10 cellular contexts compared by ENCODE assay signal in genomic region chr16:75087040-75087979, GRCh38. TPM values are rescaled to one million over a fixed set of nuclear protein-coding genes. Genes with fewer than 3 reads are reported as not detected.
DNase-seq lines count a peak whose midpoint lies in the region; ATAC-seq and TF ChIP-seq lines count a peak whose summit lies in the region.
"Had no signal": no experiment of that assay in that cellular context is flagged by ENCODE, and none has a peak within 500 bp of the region (broad histone marks: within the 10 kb centered on the region; RNA-seq: fewer than 3 reads in every experiment).

No MANE protein-coding gene starts in this region.

- TF ChIP-seq CTCF in natural killer cell (IDR thresholded peaks at IDR 0.05): no peak
- peak; percentile 18; the same call in 1 of the 2 replicates for TF ChIP-seq CTCF in WERI-Rb-1 (IDR thresholded peaks at IDR 0.05; ENCODE audit: low read depth, low read length)

- H3K36me3 ChIP-seq in WERI-Rb-1: no peaks in the 10 kb centered on the region
- no peaks in the 10 kb centered on the region for H3K36me3 ChIP-seq in effector memory CD4-positive, alpha-beta T cell (ENCODE audit: control insufficient read depth, insufficient read depth, low read length)
- H3K36me3 ChIP-seq: adrenal gland had no signal

- no peaks in the 10 kb centered on the region for H3K27me3 ChIP-seq in WERI-Rb-1 (ENCODE audit: insufficient read depth, low read depth, severe bottlenecking)
- no peaks in the 10 kb centered on the region for H3K27me3 ChIP-seq in effector memory CD4-positive, alpha-beta T cell (replicated peaks; ENCODE audit: control insufficient read depth, insufficient read depth, low read length, poor library complexity, severe bottlenecking)
- H3K27me3 ChIP-seq: adrenal gland had no signal

- H3K27ac Mint-ChIP-seq in natural killer cell treated with Interleukin-12 subunit alpha and Interleukin-12 subunit beta and Interleukin-15 and Interleukin-18, amount 100 ng/mL, for 72 hours: peak overlapping the region; percentile 18 to 58
- H3K27ac Mint-ChIP-seq in natural killer cell (no peak overlapping the region), immature natural killer cell (no peak overlapping the region)
- H3K27ac Mint-ChIP-seq: B cell had no signal

- H3K4me3 Mint-ChIP-seq in natural killer cell treated with Interleukin-12 subunit alpha and Interleukin-12 subunit beta and Interleukin-15 and Interleukin-18, amount 100 ng/mL, for 72 hours: no peak overlapping the region
- H3K4me3 Mint-ChIP-seq in natural killer cell (no peak overlapping the region), immature natural killer cell (no peak overlapping the region)
- H3K4me3 Mint-ChIP-seq: B cell had no signal

- H3K27me3 Mint-ChIP-seq in natural killer cell treated with Interleukin-12 subunit alpha and Interleukin-12 subunit beta and Interleukin-15 and Interleukin-18, amount 100 ng/mL, for 72 hours: no peaks in the 10 kb centered on the region
- H3K27me3 Mint-ChIP-seq in natural killer cell (ENCODE audit: low read depth in 2 of 2) (peaks cover 7 to 30% of the 10 kb centered on the region in 2 donors), immature natural killer cell (ENCODE audit: low read depth in 3 of 3) (peaks cover 0 to 2% (median under 1%) of the 10 kb centered on the region in 3 donors)

- intact Hi-C loops in natural killer cell (cut with micrococcal nuclease): no loop called here

- H3K4me1 Mint-ChIP-seq in natural killer cell treated with Interleukin-12 subunit alpha and Interleukin-12 subunit beta and Interleukin-15 and Interleukin-18, amount 100 ng/mL, for 72 hours (ENCODE audit: low read depth in 2 of 2): peaks cover 41 to 47% of the 10 kb centered on the region in 2 donors
- H3K4me1 Mint-ChIP-seq in natural killer cell (no peaks in the 10 kb centered on the region), immature natural killer cell (no peaks in the 10 kb centered on the region)

- no peak for ATAC-seq in natural killer cell treated with Interleukin-12 subunit alpha and Interleukin-12 subunit beta and Interleukin-15 and Interleukin-18, amount 100 ng/mL, for 72 hours
- ATAC-seq in natural killer cell (no peak), left lobe of liver (peak; percentile 64), HG02588 (IDR thresholded peaks at IDR 0.05; ENCODE audit: unreplicated experiment) (no peak), HG02623 (IDR thresholded peaks at IDR 0.05; ENCODE audit: unreplicated experiment) (no peak)

- H3K36me3 Mint-ChIP-seq in natural killer cell treated with Interleukin-12 subunit alpha and Interleukin-12 subunit beta and Interleukin-15 and Interleukin-18, amount 100 ng/mL, for 72 hours: peaks cover 6% of the 10 kb centered on the region
- no peaks in the 10 kb centered on the region for H3K36me3 Mint-ChIP-seq in natural killer cell
- H3K36me3 Mint-ChIP-seq in immature natural killer cell: peaks cover 0 to 3% (median 0%) of the 10 kb centered on the region in 3 donors

- H3K4me1 ChIP-seq in effector memory CD4-positive, alpha-beta T cell (ENCODE audit: control insufficient read depth, insufficient read depth, low read length, poor library complexity, severe bottlenecking): no peaks in the 10 kb centered on the region

- peaks cover 3% of the 10 kb centered on the region for H3K9me3 Mint-ChIP-seq in natural killer cell treated with Interleukin-12 subunit alpha and Interleukin-12 subunit beta and Interleukin-15 and Interleukin-18, amount 100 ng/mL, for 72 hours
- H3K9me3 Mint-ChIP-seq in natural killer cell (no peaks in the 10 kb centered on the region), immature natural killer cell (no peaks in the 10 kb centered on the region)

- peak overlapping the region; percentile 85 for H3K27ac ChIP-seq in WERI-Rb-1
- H3K27ac ChIP-seq in effector memory CD4-positive, alpha-beta T cell (ENCODE audit: insufficient read depth, low read length, poor library complexity, severe bottlenecking): no peak overlapping the region

- no peaks in the 10 kb centered on the region for H3K9me3 ChIP-seq in WERI-Rb-1 (ENCODE audit: severe bottlenecking)
- H3K9me3 ChIP-seq in effector memory CD4-positive, alpha-beta T cell (ENCODE audit: control insufficient read depth, low read length): no peaks in the 10 kb centered on the region
- H3K9me3 ChIP-seq: adrenal gland had no signal

- DNase-seq in natural killer cell treated with Interleukin-12 subunit alpha and Interleukin-12 subunit beta and Interleukin-15 and Interleukin-18, amount 100 ng/mL, for 72 hours (ENCODE audit: low spot score): no peak
- no peak for DNase-seq in natural killer cell
- DNase-seq in WERI-Rb-1: peak; percentile 76
- DNase-seq in left lobe of liver (ENCODE audit: low spot score): no peak
- DNase-seq in immature natural killer cell: no peak
- DNase-seq in effector memory CD4-positive, alpha-beta T cell: no peak

- H3K4me3 ChIP-seq in WERI-Rb-1 (ENCODE audit: low read depth, low read length): peak overlapping the region; percentile 8; the same call in 1 of the 2 replicates
- no peak overlapping the region for H3K4me3 ChIP-seq in effector memory CD4-positive, alpha-beta T cell (ENCODE audit: insufficient read depth, low read depth, low read length, poor library complexity, severe bottlenecking)
- H3K4me3 ChIP-seq: adrenal gland had no signal

RNA-seq across cellular contexts. Expression of gene LDHD, which starts 29.3 kb away (rescaled TPM):
- total RNA-seq in natural killer cell treated with Interleukin-12 subunit alpha and Interleukin-12 subunit beta and Interleukin-15 and Interleukin-18, amount 100 ng/mL, for 72 hours: 1 to 10 TPM in 1 of 2 donors, under 1 TPM in 1; 0.19 to 1.1 TPM
- total RNA-seq in natural killer cell (1 to 10 TPM in 1 of 3 donors, under 1 TPM in 1, not detected in 1; 0.12 to 1.3 TPM), left lobe of liver (113 TPM)
- under 1 TPM in 2 of 3 donors, not detected in 1; 0.10 to 0.16 TPM for polyA plus RNA-seq in immature natural killer cell
- total RNA-seq: B cell had no signal

Comparison
In these comparisons a context has a peak if more than half of its experiments do, and no peak if none do; other contexts are left out.
1. H3K27ac Mint-ChIP-seq: peak in natural killer cell treated with Interleukin-12 subunit alpha and Interleukin-12 subunit beta and Interleukin-15 and Interleukin-18, amount 100 ng/mL, for 72 hours (2 of 2); none in natural killer cell (0 of 2) and immature natural killer cell (0 of 6).
2. RNA of gene LDHD, which starts 29.3 kb away (total RNA-seq): 113 TPM in left lobe of liver (single experiment); 0.19 to 1.1 TPM in natural killer cell treated with Interleukin-12 subunit alpha and Interleukin-12 subunit beta and Interleukin-15 and Interleukin-18, amount 100 ng/mL, for 72 hours and 0.12 to 1.3 TPM in natural killer cell; every median in the first group is over 10 times any median in the second.